In genomic region chr2:174326880-174327558, GRCh38 we compare ENCODE assay signal across 8 cellular contexts. TPM values are rescaled to one million over a fixed set of nuclear protein-coding genes. Genes with fewer than 3 reads are reported as not detected.
DNase-seq lines count a peak whose midpoint lies in the region; ATAC-seq and TF ChIP-seq lines count a peak whose summit lies in the region.

No MANE protein-coding gene starts in this region.

- H3K27ac Mint-ChIP-seq in CD8-positive, alpha-beta T cell = no peak overlapping the region
- H3K27ac Mint-ChIP-seq in nephron = no peak overlapping the region

- no peak for TF ChIP-seq CTCF in CD8-positive, alpha-beta T cell (IDR thresholded peaks at IDR 0.05)
- no peak for TF ChIP-seq CTCF in nephron (IDR thresholded peaks at IDR 0.05; ENCODE audit: unreplicated experiment in 3 of 3)

- H3K4me3 Mint-ChIP-seq in CD8-positive, alpha-beta T cell = peak overlapping the region; percentile 76
- peak overlapping the region; percentile 72 to 85 (median 81) for H3K4me3 Mint-ChIP-seq in nephron

- no peak overlapping the region for H3K27ac ChIP-seq in CD8-positive, alpha-beta T cell (ENCODE audit: low read depth, low read length)

- no peaks in the 10 kb centered on the region for H3K9me3 ChIP-seq in CD8-positive, alpha-beta T cell (ENCODE audit: low read length)

- no peaks in the 10 kb centered on the region for H3K36me3 Mint-ChIP-seq in CD8-positive, alpha-beta T cell
- H3K36me3 Mint-ChIP-seq in nephron (ENCODE audit: low read depth) = no peaks in the 10 kb centered on the region

- no peaks in the 10 kb centered on the region for H3K36me3 ChIP-seq in CD8-positive, alpha-beta T cell (ENCODE audit: insufficient read depth, low read length)

- peaks cover 24% of the 10 kb centered on the region for H3K4me1 ChIP-seq in CD8-positive, alpha-beta T cell (ENCODE audit: insufficient read depth, low read length)

- peak; percentile 30 for ATAC-seq in CD8-positive, alpha-beta T cell
- no peak for ATAC-seq in GM21786 (IDR thresholded peaks at IDR 0.05; ENCODE audit: unreplicated experiment)

- no peak for DNase-seq in CD8-positive, alpha-beta T cell
- DNase-seq in NCI-H2227 (lab: John Stamatoyannopoulos, UW; ENCODE audit: unreplicated experiment) (peak; percentile 45), ecto neural progenitor cell (ENCODE audit: low spot score) (peak; percentile 63), inferior parietal cortex (ENCODE audit: extremely low spot score) (no peak), ureter (ENCODE audit: low spot score) (no peak), MV-4-11 (lab: John Stamatoyannopoulos, UW) (no peak)

- H3K4me3 ChIP-seq in CD8-positive, alpha-beta T cell (ENCODE audit: low read depth, low read length) = peak overlapping the region; percentile 33

- H3K27me3 ChIP-seq in CD8-positive, alpha-beta T cell (ENCODE audit: insufficient read depth, low read length) = peaks cover 65% of the 10 kb centered on the region

- H3K4me1 Mint-ChIP-seq in CD8-positive, alpha-beta T cell (ENCODE audit: low read depth) = peaks cover 30% of the 10 kb centered on the region
- H3K4me1 Mint-ChIP-seq in nephron = peaks cover 44% of the 10 kb centered on the region

- intact Hi-C loops in CD8-positive, alpha-beta T cell (cut with DNase I, micrococcal nuclease) = loop anchor here in 1 of 2 experiments (5.0 kb wide), 1 partner anchor 80 kb away; the partner anchor contains the start of gene OLA1

- POLR2A ChIA-PET in CD8-positive, alpha-beta T cell (lab: Charles Lee) = interaction anchor here (1.4 to 2.1 kb wide), 2 partner anchors 10 to 15 kb away, joined by 4 to 6 read pairs; no protein-coding TSS in a partner anchor

- peaks cover 3% of the 10 kb centered on the region for H3K9me3 Mint-ChIP-seq in CD8-positive, alpha-beta T cell
- no peaks in the 10 kb centered on the region for H3K9me3 Mint-ChIP-seq in nephron

- H3K27me3 Mint-ChIP-seq in CD8-positive, alpha-beta T cell (ENCODE audit: low read depth) = peaks cover 80% of the 10 kb centered on the region
- peaks cover 84% of the 10 kb centered on the region for H3K27me3 Mint-ChIP-seq in nephron (ENCODE audit: low read depth)

- CTCF ChIA-PET in CD8-positive, alpha-beta T cell (lab: Charles Lee) = interaction anchor here (1.6 to 5.4 kb wide), 3 partner anchors 9 to 924 kb away, joined by 7 to 27 read pairs (median 15); partner anchors contain the start of gene SP9

RNA-seq across cellular contexts. Expression of gene SP9, which starts 7.7 kb away (rescaled TPM):
- not detected for total RNA-seq in CD8-positive, alpha-beta T cell
- total RNA-seq in ureter = 0.81 TPM

Comparison
In these comparisons a context has a peak if more than half of its experiments do, and no peak if none do; other contexts are left out.
1. DNase-seq: peak in NCI-H2227 (single experiment) and ecto neural progenitor cell (single experiment); none in CD8-positive, alpha-beta T cell (0 of 7), inferior parietal cortex (single experiment), ureter (single experiment) and MV-4-11 (single experiment).